In the genomic region with DNA sequence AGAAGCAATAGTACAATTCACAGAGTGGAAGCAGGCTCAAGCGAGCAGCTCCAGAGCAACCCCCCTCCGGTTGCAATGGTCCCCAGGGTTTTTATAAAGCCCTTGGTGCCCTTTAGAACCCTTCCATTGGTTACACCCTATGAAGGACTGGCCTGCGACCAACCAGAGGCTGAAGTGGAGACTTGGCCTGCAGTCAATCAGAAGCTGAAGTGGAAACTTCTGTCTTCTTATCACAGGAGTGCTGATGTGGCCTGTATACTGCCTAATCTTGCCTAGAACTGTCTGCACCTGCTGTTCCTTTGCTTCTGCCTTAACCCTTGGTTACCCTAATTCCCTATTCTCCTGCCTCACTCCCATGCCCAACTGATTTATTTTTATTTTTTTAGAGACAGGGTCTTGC, we compare ENCODE assay signal across 29 cellular contexts.
"Had no signal": no experiment of that assay in that cellular context is flagged by ENCODE, and none has a peak within 500 bp of the region (broad histone marks: within the 10 kb centered on the region; RNA-seq: fewer than 3 reads in every experiment).

No MANE protein-coding gene starts in this region.

- H3K27ac ChIP-seq: ascending aorta, cardiac muscle cell, Peyer's patch had no signal

- H3K4me3 ChIP-seq: ascending aorta, cardiac muscle cell, Peyer's patch had no signal

- DNase-seq: activated CD4-positive, alpha-beta T cell treated with anti-CD3 and anti-CD28 coated beads for 36 hours; activated CD4-positive, alpha-beta T cell treated with anti-CD3 and anti-CD28 coated beads, Interleukin-2, amount 10 ng/mL, durations not matched to agents 7 days and 5 days; activated CD4-positive, alpha-beta T cell treated with anti-CD3 and anti-CD28 coated beads, Interleukin-2, amount 50 U/mL, for 48 hours; activated CD8-positive, alpha-beta T cell treated with anti-CD3 and anti-CD28 coated beads, Interleukin-2, amount 10 ng/mL, durations not matched to agents 7 days and 5 days; activated gamma-delta T cell; activated naive CD4-positive, alpha-beta T cell treated with Interleukin-2 at 50 U/mL for 16 hours; activated naive CD8-positive, alpha-beta T cell treated with anti-CD3 and anti-CD28 coated beads, Interleukin-2, amount 10 ng/mL, durations not matched to agents 7 days and 5 days; activated T-cell treated with anti-CD3 and anti-CD28 coated beads, Interleukin-2, amount 50 U/mL, for 24 hours; amygdala; Karpas-422; KBM-7; NCI-H1105; NCI-H1417 treated with DMSO at 0.1 percent for 48 hours; NCI-H187 treated with DMSO at 0.1 percent for 48 hours; NCI-H2081; NCI-H226; NCI-H446 treated with DMSO at 0.1 percent for 48 hours; NCI-H524; PC-3; Peyer's patch; RPMI8226; SW 1271; T-helper 1 cell; T-helper 2 cell; T-helper 9 cell had no signal

- ATAC-seq: activated CD4-positive, alpha-beta T cell treated with anti-CD3 and anti-CD28 coated beads for 36 hours; activated CD4-positive, CD25-positive, alpha-beta regulatory T cell treated with anti-CD3 and anti-CD28 coated beads, Interleukin-2, amount 50 U/mL, for 24 hours; activated CD8-positive, alpha-beta T cell treated with anti-CD3 and anti-CD28 coated beads, Interleukin-2, amount 10 ng/mL, durations not matched to agents 7 days and 5 days; PC-3; WTC11 had no signal

- H3K9me3 ChIP-seq: ascending aorta, Peyer's patch had no signal

- H3K27me3 ChIP-seq: ascending aorta, cardiac muscle cell, Peyer's patch had no signal

- H3K4me1 ChIP-seq: ascending aorta, Peyer's patch had no signal
